Comparison of ENCODE assay signal across 8 cellular contexts in genomic region chr21:46099476-46099875, GRCh38. TPM values are rescaled to one million over a fixed set of nuclear protein-coding genes. Genes with fewer than 3 reads are reported as not detected.
DNase-seq lines count a peak whose midpoint lies in the region; ATAC-seq and TF ChIP-seq lines count a peak whose summit lies in the region.

No MANE protein-coding gene starts in this region.

- H3K36me3 ChIP-seq in mucosa of descending colon (ENCODE audit: low read depth), result no peaks in the 10 kb centered on the region

- H3K4me1 ChIP-seq in mucosa of descending colon (ENCODE audit: low read depth), result no peaks in the 10 kb centered on the region

- no peak overlapping the region for H3K4me3 ChIP-seq in mucosa of descending colon

- H3K27ac Mint-ChIP-seq in activated T-helper 1 cell treated with anti-CD3 and anti-CD28 coated beads, Interleukin-12 subunit alpha, Interleukin-12 subunit beta, Interleukin-2, Interleukin-4 antibody, amounts not matched to agents 30 ng/mL and 10 ng/mL and 1 ng/mL, durations not matched to agents 14 hours and 24 hours and 36 hours, result no peak overlapping the region

- intact Hi-C loops in mucosa of descending colon (cut with DNase I, micrococcal nuclease), result loop anchor here in 1 of 2 donors (2.0 kb wide), 1 partner anchor 117 kb away; no protein-coding TSS in a partner anchor
- intact Hi-C loops in activated T-helper 1 cell treated with anti-CD3 and anti-CD28 coated beads, Interleukin-12 subunit alpha, Interleukin-12 subunit beta, Interleukin-2, Interleukin-4 antibody, amounts not matched to agents 30 ng/mL and 10 ng/mL and 1 ng/mL, durations not matched to agents 14 hours and 24 hours and 36 hours (cut with micrococcal nuclease), result loop anchor here (5.0 kb wide), 1 partner anchor 127 kb away; no protein-coding TSS in a partner anchor

- DNase-seq in stimulated activated CD4-positive, alpha-beta T cell treated with anti-CD3 and anti-CD28 coated beads, Interleukin-1b, Interleukin-23, amount 100 ng/mL, for 48 hours, result peak; percentile 0
- no peak for DNase-seq in stimulated activated CD4-positive, alpha-beta T cell treated with anti-CD3 and anti-CD28 coated beads, Interleukin-4, amount 100 ng/mL, for 1 hour
- DNase-seq in epidermal melanocyte (ENCODE audit: insufficient read length, low spot score) (peak; percentile 11), mucosa of descending colon (peak; percentile 49 to 60 (median 55)), SKM-1 (lab: John Stamatoyannopoulos, UW; ENCODE audit: unreplicated experiment) (no peak)
- no peak for DNase-seq in activated T-helper 1 cell treated with anti-CD3 and anti-CD28 coated beads, Interleukin-12 subunit alpha, Interleukin-12 subunit beta, Interleukin-2, Interleukin-4 antibody, amounts not matched to agents 30 ng/mL and 10 ng/mL and 1 ng/mL, durations not matched to agents 14 hours and 24 hours and 36 hours (ENCODE audit: low spot score)

- H3K9me3 Mint-ChIP-seq in activated T-helper 1 cell treated with anti-CD3 and anti-CD28 coated beads, Interleukin-12 subunit alpha, Interleukin-12 subunit beta, Interleukin-2, Interleukin-4 antibody, amounts not matched to agents 30 ng/mL and 10 ng/mL and 1 ng/mL, durations not matched to agents 14 hours and 24 hours and 36 hours, result peaks cover 15% of the 10 kb centered on the region

- no peak for TF ChIP-seq CTCF in mucosa of descending colon (IDR thresholded peaks at IDR 0.05)

- peaks cover 43% of the 10 kb centered on the region for H3K27me3 Mint-ChIP-seq in activated T-helper 1 cell treated with anti-CD3 and anti-CD28 coated beads, Interleukin-12 subunit alpha, Interleukin-12 subunit beta, Interleukin-2, Interleukin-4 antibody, amounts not matched to agents 30 ng/mL and 10 ng/mL and 1 ng/mL, durations not matched to agents 14 hours and 24 hours and 36 hours (ENCODE audit: insufficient read depth)

- peaks cover 2% of the 10 kb centered on the region for H3K36me3 Mint-ChIP-seq in activated T-helper 1 cell treated with anti-CD3 and anti-CD28 coated beads, Interleukin-12 subunit alpha, Interleukin-12 subunit beta, Interleukin-2, Interleukin-4 antibody, amounts not matched to agents 30 ng/mL and 10 ng/mL and 1 ng/mL, durations not matched to agents 14 hours and 24 hours and 36 hours (ENCODE audit: low read depth)

- no peak overlapping the region for H3K4me3 Mint-ChIP-seq in activated T-helper 1 cell treated with anti-CD3 and anti-CD28 coated beads, Interleukin-12 subunit alpha, Interleukin-12 subunit beta, Interleukin-2, Interleukin-4 antibody, amounts not matched to agents 30 ng/mL and 10 ng/mL and 1 ng/mL, durations not matched to agents 14 hours and 24 hours and 36 hours

- ATAC-seq in mucosa of descending colon (peak; percentile 58), GM21381 (IDR thresholded peaks at IDR 0.05; ENCODE audit: unreplicated experiment) (no peak), GM18907 (IDR thresholded peaks at IDR 0.05; ENCODE audit: unreplicated experiment) (no peak)

- no peaks in the 10 kb centered on the region for H3K9me3 ChIP-seq in mucosa of descending colon

- H3K4me1 Mint-ChIP-seq in activated T-helper 1 cell treated with anti-CD3 and anti-CD28 coated beads, Interleukin-12 subunit alpha, Interleukin-12 subunit beta, Interleukin-2, Interleukin-4 antibody, amounts not matched to agents 30 ng/mL and 10 ng/mL and 1 ng/mL, durations not matched to agents 14 hours and 24 hours and 36 hours (ENCODE audit: low read depth), result no peaks in the 10 kb centered on the region

RNA-seq across cellular contexts. Expression of gene COL6A2, which starts 1.6 kb away (rescaled TPM):
- 100 to 1,000 TPM in 2 of 3 donors, 10 to 100 TPM in 1; 65.1 to 858 (median 191) TPM for total RNA-seq in mucosa of descending colon
- total RNA-seq in activated T-helper 1 cell treated with anti-CD3 and anti-CD28 coated beads, Interleukin-12 subunit alpha, Interleukin-12 subunit beta, Interleukin-2, Interleukin-4 antibody, amounts not matched to agents 30 ng/mL and 10 ng/mL and 1 ng/mL, durations not matched to agents 14 hours and 24 hours and 36 hours, result 1.4 and 2.1 TPM in 2 replicates

RNA-seq across cellular contexts. Expression of gene FTCD, which starts 55.9 kb away (rescaled TPM):
- 1 to 10 TPM in 1 of 3 donors, under 1 TPM in 1, not detected in 1; 0.36 to 2.1 TPM for total RNA-seq in mucosa of descending colon
- 0.56 and 0.62 TPM in 2 replicates for total RNA-seq in activated T-helper 1 cell treated with anti-CD3 and anti-CD28 coated beads, Interleukin-12 subunit alpha, Interleukin-12 subunit beta, Interleukin-2, Interleukin-4 antibody, amounts not matched to agents 30 ng/mL and 10 ng/mL and 1 ng/mL, durations not matched to agents 14 hours and 24 hours and 36 hours

Comparison
In these comparisons a context has a peak if more than half of its experiments do, and no peak if none do; other contexts are left out.
1. DNase-seq: peak in stimulated activated CD4-positive, alpha-beta T cell treated with anti-CD3 and anti-CD28 coated beads, Interleukin-1b, Interleukin-23, amount 100 ng/mL, for 48 hours (single experiment), epidermal melanocyte (single experiment) and mucosa of descending colon (3 of 3); none in stimulated activated CD4-positive, alpha-beta T cell treated with anti-CD3 and anti-CD28 coated beads, Interleukin-4, amount 100 ng/mL, for 1 hour (single experiment), SKM-1 (single experiment) and activated T-helper 1 cell treated with anti-CD3 and anti-CD28 coated beads, Interleukin-12 subunit alpha, Interleukin-12 subunit beta, Interleukin-2, Interleukin-4 antibody, amounts not matched to agents 30 ng/mL and 10 ng/mL and 1 ng/mL, durations not matched to agents 14 hours and 24 hours and 36 hours (single experiment).
2. RNA of gene COL6A2, which starts 1.6 kb away (total RNA-seq): 65.1 to 858 TPM in mucosa of descending colon; 1.4 to 2.1 TPM in activated T-helper 1 cell treated with anti-CD3 and anti-CD28 coated beads, Interleukin-12 subunit alpha, Interleukin-12 subunit beta, Interleukin-2, Interleukin-4 antibody, amounts not matched to agents 30 ng/mL and 10 ng/mL and 1 ng/mL, durations not matched to agents 14 hours and 24 hours and 36 hours; every median in the first group is over 10 times any median in the second.